ENCODE assay signal across 26 cellular contexts in genomic region chr16:69114976-69115355, GRCh38.
"Had no signal": no experiment of that assay in that cellular context is flagged by ENCODE, and none has a peak within 500 bp of the region (broad histone marks: within the 10 kb centered on the region; RNA-seq: fewer than 3 reads in every experiment).

No MANE protein-coding gene starts in this region.

- H3K27ac Mint-ChIP-seq: natural killer cell treated with Interleukin-12 subunit alpha and Interleukin-12 subunit beta and Interleukin-15 and Interleukin-18, amount 100 ng/mL, for 72 hours; stimulated activated naive CD8-positive, alpha-beta T cell treated with anti-CD3 and anti-CD28 coated beads, Interleukin-15, Interleukin-2, amounts not matched to agents 100 ng/mL and 50 ng/mL, for 24 hours had no signal

- H3K4me3 Mint-ChIP-seq: naive thymus-derived CD4-positive, alpha-beta T cell; natural killer cell treated with Interleukin-12 subunit alpha and Interleukin-12 subunit beta and Interleukin-15 and Interleukin-18, amount 100 ng/mL, for 72 hours; stimulated activated naive CD8-positive, alpha-beta T cell treated with anti-CD3 and anti-CD28 coated beads, Interleukin-15, Interleukin-2, amounts not matched to agents 100 ng/mL and 50 ng/mL, for 24 hours had no signal

- H3K27me3 ChIP-seq: heart right ventricle, hepatocyte, ovary, suprapubic skin, tibial artery, uterus had no signal

- H3K27me3 Mint-ChIP-seq: natural killer cell treated with Interleukin-12 subunit alpha and Interleukin-12 subunit beta and Interleukin-15 and Interleukin-18, amount 100 ng/mL, for 72 hours; stimulated activated naive CD8-positive, alpha-beta T cell treated with anti-CD3 and anti-CD28 coated beads, Interleukin-15, Interleukin-2, amounts not matched to agents 100 ng/mL and 50 ng/mL, for 24 hours had no signal

- H3K9me3 ChIP-seq: heart right ventricle, left ventricle myocardium inferior, mucosa of descending colon, ovary, prostate gland, suprapubic skin, thoracic aorta, tibial artery, uterus had no signal

- H3K79me2 ChIP-seq: hepatocyte had no signal

- H3K4me2 ChIP-seq: hepatocyte, smooth muscle cell had no signal

- H3K27ac ChIP-seq: heart right ventricle, hepatocyte, left ventricle myocardium inferior, ovary, prostate gland, suprapubic skin, thoracic aorta, tibial artery, uterus had no signal

- H3K4me1 ChIP-seq: prostate gland, uterus had no signal

- H3K9me3 Mint-ChIP-seq: naive thymus-derived CD4-positive, alpha-beta T cell; natural killer cell treated with Interleukin-12 subunit alpha and Interleukin-12 subunit beta and Interleukin-15 and Interleukin-18, amount 100 ng/mL, for 72 hours; stimulated activated naive CD8-positive, alpha-beta T cell treated with anti-CD3 and anti-CD28 coated beads, Interleukin-15, Interleukin-2, amounts not matched to agents 100 ng/mL and 50 ng/mL, for 24 hours had no signal

- H3K4me3 ChIP-seq: heart right ventricle, hepatocyte, left ventricle myocardium inferior, lung, mucosa of descending colon, ovary, prostate gland, smooth muscle cell, suprapubic skin, thoracic aorta, tibial artery, uterus had no signal

- DNase-seq: heart right ventricle; islet precursor cell; left ventricle myocardium inferior; mesendoderm; midbrain; naive thymus-derived CD4-positive, alpha-beta T cell; retina; right cardiac atrium; stimulated activated CD4-positive, alpha-beta T cell treated with anti-CD3 and anti-CD28 coated beads, Interleukin-12 subunit alpha, Interleukin-12 subunit beta, amount 100 ng/mL, for 4 hours; stimulated activated CD4-positive, alpha-beta T cell treated with anti-CD3 and anti-CD28 coated beads, Interleukin-15, amount 100 ng/mL, for 24 hours; stimulated activated CD4-positive, alpha-beta T cell treated with anti-CD3 and anti-CD28 coated beads, Interleukin-2, amount 100 ng/mL, for 24 hours; stimulated activated CD4-positive, alpha-beta T cell treated with anti-CD3 and anti-CD28 coated beads, Interleukin-4, amount 100 ng/mL, for 1 hour; stimulated activated naive CD4-positive, alpha-beta T cell; tibial artery; trophoblast cell; uterus had no signal

- H3K36me3 Mint-ChIP-seq: natural killer cell treated with Interleukin-12 subunit alpha and Interleukin-12 subunit beta and Interleukin-15 and Interleukin-18, amount 100 ng/mL, for 72 hours had no signal

- ATAC-seq: heart right ventricle; mucosa of descending colon; naive thymus-derived CD4-positive, alpha-beta T cell; natural killer cell treated with Interleukin-12 subunit alpha and Interleukin-12 subunit beta and Interleukin-15 and Interleukin-18, amount 100 ng/mL, for 72 hours; right cardiac atrium had no signal

- H3K36me3 ChIP-seq: ovary, uterus had no signal

- H2AFZ ChIP-seq: hepatocyte had no signal
